10 cellular contexts compared by ENCODE assay signal in the genomic region with DNA sequence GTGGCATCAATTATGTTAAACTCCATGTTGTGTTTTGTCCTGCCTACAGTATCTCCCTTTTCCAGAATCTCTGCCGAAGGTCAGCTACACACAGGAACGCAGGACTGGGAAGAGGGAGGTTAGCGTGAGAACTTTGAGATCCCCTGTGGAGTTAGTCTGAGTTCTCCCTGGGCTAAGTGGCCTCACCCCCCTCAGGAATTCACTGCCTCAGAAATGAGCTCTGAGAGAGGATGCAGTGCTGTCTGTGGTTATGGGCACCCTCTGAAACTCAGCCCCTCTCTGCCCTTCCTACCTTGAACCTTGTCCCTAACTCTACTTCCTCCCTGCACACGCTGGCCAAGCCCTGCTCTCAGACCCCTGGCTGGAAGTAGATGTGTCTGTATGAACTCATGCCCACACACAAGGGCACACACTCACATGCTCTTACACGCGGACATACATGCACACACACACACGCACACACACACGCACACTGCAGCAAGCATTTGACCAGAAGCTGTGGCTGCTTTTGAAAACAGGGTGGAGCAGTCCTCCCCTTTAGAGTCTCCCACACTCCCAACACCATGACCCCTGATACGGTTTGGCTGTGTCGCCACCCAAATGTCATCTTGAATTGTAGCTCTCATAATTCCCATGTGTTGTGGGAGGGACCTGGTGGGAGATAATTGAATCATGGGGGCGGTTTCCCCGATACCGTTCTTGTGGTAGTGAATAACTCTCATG. TPM values are rescaled to one million over a fixed set of nuclear protein-coding genes. Genes with fewer than 3 reads are reported as not detected.
A peak's percentile ranks its signal among the peaks of the same experiment; 100 is the strongest.
DNase-seq lines count a peak whose midpoint lies in the region; ATAC-seq and TF ChIP-seq lines count a peak whose summit lies in the region.
"Had no signal": no experiment of that assay in that cellular context is flagged by ENCODE, and none has a peak within 500 bp of the region (broad histone marks: within the 10 kb centered on the region; RNA-seq: fewer than 3 reads in every experiment).

No MANE protein-coding gene starts in this region.

- H3K36me3 Mint-ChIP-seq in WTC11 = no peaks in the 10 kb centered on the region
- no peaks in the 10 kb centered on the region for H3K36me3 Mint-ChIP-seq in type B pancreatic cell

- H3K27ac ChIP-seq in right cardiac atrium (ENCODE audit: low read length) (no peak overlapping the region), esophagus squamous epithelium (no peak overlapping the region)

- H3K27ac Mint-ChIP-seq in WTC11 (peak overlapping the region; percentile 58; the same call in 1 of the 2 replicates), type B pancreatic cell (peak overlapping the region; percentile 68)
- H3K27ac Mint-ChIP-seq: nephron progenitor cell had no signal

- H3K36me3 ChIP-seq in esophagus squamous epithelium = no peaks in the 10 kb centered on the region

- CTCF ChIA-PET in WTC11 (lab: Charles Lee) = interaction anchor here (0.6 to 1.4 kb wide), 11 partner anchors 20 to 306 kb away, joined by 3 to 16 read pairs (median 4); no protein-coding TSS in a partner anchor

- no peak for DNase-seq in Right ventricle myocardium superior
- no peak for DNase-seq in right cardiac atrium
- DNase-seq in WTC11 (ENCODE audit: low spot score) = peak; percentile 63
- peak; percentile 86 for DNase-seq in iPS DF 19.7 (ENCODE audit: low read depth, low spot score)
- DNase-seq in type B pancreatic cell (ENCODE audit: extremely low spot score, unreplicated experiment) = peak; percentile 37
- no peak for DNase-seq in HuH-7.5 (ENCODE audit: low spot score)
- DNase-seq in esophagus squamous epithelium (lab: John Stamatoyannopoulos, UW) = no peak
- DNase-seq: NCI-H526, nephron progenitor cell had no signal

- H3K27me3 ChIP-seq in right cardiac atrium (ENCODE audit: control insufficient read depth, insufficient read depth) (no peaks in the 10 kb centered on the region), esophagus squamous epithelium (peaks cover 0 to 46% (median 0%) of the 10 kb centered on the region in 4 donors)

- intact Hi-C loops in Right ventricle myocardium superior (cut with DNase I) = no loop called here
- intact Hi-C loops in right cardiac atrium (cut with DNase I) = no loop called here
- intact Hi-C loops in esophagus squamous epithelium (cut with DNase I) = no loop called here

- H3K4me1 ChIP-seq in right cardiac atrium (ENCODE audit: control insufficient read depth, insufficient read depth, low read length) (peaks cover 6% of the 10 kb centered on the region), esophagus squamous epithelium (peaks cover 11 to 12% (median 12%) of the 10 kb centered on the region in 3 donors)

- H3K4me3 Mint-ChIP-seq in WTC11 (peak overlapping the region; percentile 8; the same call in 1 of the 2 replicates), type B pancreatic cell (peak overlapping the region; percentile 26)
- H3K4me3 Mint-ChIP-seq: nephron progenitor cell had no signal

- H3K27me3 Mint-ChIP-seq in WTC11 (ENCODE audit: low read depth) (peaks cover 54% of the 10 kb centered on the region), type B pancreatic cell (peaks cover 59% of the 10 kb centered on the region)

- POLR2A ChIA-PET in WTC11 (lab: Charles Lee) = no interaction called here

- H3K4me1 Mint-ChIP-seq in WTC11 = peaks cover 30% of the 10 kb centered on the region
- peaks cover 12% of the 10 kb centered on the region for H3K4me1 Mint-ChIP-seq in type B pancreatic cell (ENCODE audit: unreplicated experiment)

- H3K9me3 Mint-ChIP-seq in WTC11 (no peaks in the 10 kb centered on the region), type B pancreatic cell (no peaks in the 10 kb centered on the region)
- H3K9me3 Mint-ChIP-seq: nephron progenitor cell had no signal

- H3K9me3 ChIP-seq in right cardiac atrium (ENCODE audit: control insufficient read depth, low read length) = no peaks in the 10 kb centered on the region
- no peaks in the 10 kb centered on the region for H3K9me3 ChIP-seq in esophagus squamous epithelium

- H3K4me3 ChIP-seq in right cardiac atrium (ENCODE audit: low read length) (no peak overlapping the region), esophagus squamous epithelium (no peak overlapping the region)

- 56% methylated on average over 13 of the region's 13 CpGs for WGBS in right cardiac atrium
- WGBS in esophagus squamous epithelium, 2 donors = 80 to 85% methylated on average over 12 to 13 of the region's 13 CpGs

- peak; percentile 12 for ATAC-seq in Right ventricle myocardium superior (ENCODE audit: poor library complexity)
- ATAC-seq in right cardiac atrium = no peak
- peak; percentile 65 for ATAC-seq in WTC11
- ATAC-seq in GM19467 (IDR thresholded peaks at IDR 0.05; ENCODE audit: unreplicated experiment) = no peak

- TF ChIP-seq POLR2A in esophagus squamous epithelium (IDR thresholded peaks at IDR 0.05) = no peak

- no peak for TF ChIP-seq CTCF in WTC11 (IDR thresholded peaks at IDR 0.05)
- no peak for TF ChIP-seq CTCF in type B pancreatic cell (conservative IDR thresholded peaks at IDR 0.05)
- TF ChIP-seq CTCF in esophagus squamous epithelium (IDR thresholded peaks at IDR 0.05) = no peak

TF ChIP-seq in WTC11, 78 proteins besides CTCF, POLR2A, EP300 and RAD21:
- TF ChIP-seq, protein P1, sequence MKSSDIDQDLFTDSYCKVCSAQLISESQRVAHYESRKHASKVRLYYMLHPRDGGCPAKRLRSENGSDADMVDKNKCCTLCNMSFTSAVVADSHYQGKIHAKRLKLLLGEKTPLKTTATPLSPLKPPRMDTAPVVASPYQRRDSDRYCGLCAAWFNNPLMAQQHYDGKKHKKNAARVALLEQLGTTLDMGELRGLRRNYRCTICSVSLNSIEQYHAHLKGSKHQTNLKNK (CRISPR knock-in tag; IDR thresholded peaks at IDR 0.05) = no peak
- TF ChIP-seq GRHL2 (CRISPR knock-in tag; IDR thresholded peaks at IDR 0.05; ENCODE audit: insufficient replicate concordance, severe bottlenecking) (no peak), ZNF121 (CRISPR knock-in tag; IDR thresholded peaks at IDR 0.05) (peak; percentile 9; the same call in 1 of the 2 replicates), TEAD1 (CRISPR knock-in tag; IDR thresholded peaks at IDR 0.05) (peak; percentile 87; the same call in 1 of the 2 replicates), JUN (CRISPR knock-in tag; IDR thresholded peaks at IDR 0.05) (no peak), NFE2L1 (CRISPR knock-in tag; IDR thresholded peaks at IDR 0.05) (no peak), RORB (CRISPR knock-in tag; IDR thresholded peaks at IDR 0.05) (no peak)
- TF ChIP-seq, protein P2, sequence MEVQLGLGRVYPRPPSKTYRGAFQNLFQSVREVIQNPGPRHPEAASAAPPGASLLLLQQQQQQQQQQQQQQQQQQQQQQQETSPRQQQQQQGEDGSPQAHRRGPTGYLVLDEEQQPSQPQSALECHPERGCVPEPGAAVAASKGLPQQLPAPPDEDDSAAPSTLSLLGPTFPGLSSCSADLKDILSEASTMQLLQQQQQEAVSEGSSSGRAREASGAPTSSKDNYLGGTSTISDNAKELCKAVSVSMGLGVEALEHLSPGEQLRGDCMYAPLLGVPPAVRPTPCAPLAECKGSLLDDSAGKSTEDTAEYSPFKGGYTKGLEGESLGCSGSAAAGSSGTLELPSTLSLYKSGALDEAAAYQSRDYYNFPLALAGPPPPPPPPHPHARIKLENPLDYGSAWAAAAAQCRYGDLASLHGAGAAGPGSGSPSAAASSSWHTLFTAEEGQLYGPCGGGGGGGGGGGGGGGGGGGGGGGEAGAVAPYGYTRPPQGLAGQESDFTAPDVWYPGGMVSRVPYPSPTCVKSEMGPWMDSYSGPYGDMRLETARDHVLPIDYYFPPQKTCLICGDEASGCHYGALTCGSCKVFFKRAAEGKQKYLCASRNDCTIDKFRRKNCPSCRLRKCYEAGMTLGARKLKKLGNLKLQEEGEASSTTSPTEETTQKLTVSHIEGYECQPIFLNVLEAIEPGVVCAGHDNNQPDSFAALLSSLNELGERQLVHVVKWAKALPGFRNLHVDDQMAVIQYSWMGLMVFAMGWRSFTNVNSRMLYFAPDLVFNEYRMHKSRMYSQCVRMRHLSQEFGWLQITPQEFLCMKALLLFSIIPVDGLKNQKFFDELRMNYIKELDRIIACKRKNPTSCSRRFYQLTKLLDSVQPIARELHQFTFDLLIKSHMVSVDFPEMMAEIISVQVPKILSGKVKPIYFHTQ (CRISPR knock-in tag; IDR thresholded peaks at IDR 0.05) = no peak

RNA-seq across cellular contexts. Expression of a gene that starts 5.3 kb away (rescaled TPM):
- total RNA-seq in Right ventricle myocardium superior = 3.4 TPM
- total RNA-seq in right cardiac atrium = 10 to 100 TPM in 2 of 4 donors, 1 to 10 TPM in 2; 4.9 to 12.8 (median 8.6) TPM
- 10.2 TPM for polyA plus RNA-seq in right cardiac atrium
- 7.1 to 9.4 TPM (median 7.2 TPM) in 3 replicates for total RNA-seq in WTC11 (2021)
- total RNA-seq in type B pancreatic cell (ENCODE audit: low replicate concordance) = 4.7 and 5.6 TPM in 2 replicates
- 10 to 100 TPM in 1 of 4 donors, 1 to 10 TPM in 3; 3.6 to 15.4 (median 8.6) TPM for total RNA-seq in esophagus squamous epithelium

Comparison
In these comparisons a context has a peak if more than half of its experiments do, and no peak if none do; other contexts are left out.
1. ATAC-seq: peak in Right ventricle myocardium superior (single experiment) and WTC11 (single experiment); none in right cardiac atrium (0 of 2) and GM19467 (single experiment).
2. DNase-seq: peak in WTC11 (single experiment), iPS DF 19.7 (single experiment) and type B pancreatic cell (single experiment); none in Right ventricle myocardium superior (single experiment), right cardiac atrium (0 of 3), HuH-7.5 (single experiment) and esophagus squamous epithelium (single experiment).